Comparison of ENCODE assay signal across 1 cellular context in the genomic region with DNA sequence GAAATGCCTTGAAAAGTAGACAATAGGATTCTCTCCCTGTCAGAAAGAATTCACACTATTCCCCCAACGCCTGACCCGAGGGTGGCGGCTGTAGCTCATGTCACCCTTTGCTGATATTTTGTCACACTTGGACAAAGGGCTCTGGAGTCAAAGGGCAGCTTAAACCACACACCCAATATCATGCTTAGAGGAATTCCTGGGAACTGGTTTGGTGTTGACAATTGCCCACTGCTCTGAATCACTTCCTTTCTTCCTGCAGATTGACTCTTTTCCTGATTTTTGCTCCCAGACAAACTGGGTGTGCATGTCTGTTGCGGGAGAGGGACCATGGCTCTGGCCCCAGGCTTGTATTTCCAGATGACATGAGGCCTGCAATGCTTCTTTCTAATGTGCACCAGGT.
TF ChIP-seq lines count a peak whose summit lies in the region.

No MANE protein-coding gene starts in this region.

TF ChIP-seq in SK-N-SH treated with all-trans-retinoic acid at 6 μM for 48 hours, 23 proteins besides CTCF, POLR2A, EP300 and RAD21 (continued from another document):
- TF ChIP-seq, protein P1, sequence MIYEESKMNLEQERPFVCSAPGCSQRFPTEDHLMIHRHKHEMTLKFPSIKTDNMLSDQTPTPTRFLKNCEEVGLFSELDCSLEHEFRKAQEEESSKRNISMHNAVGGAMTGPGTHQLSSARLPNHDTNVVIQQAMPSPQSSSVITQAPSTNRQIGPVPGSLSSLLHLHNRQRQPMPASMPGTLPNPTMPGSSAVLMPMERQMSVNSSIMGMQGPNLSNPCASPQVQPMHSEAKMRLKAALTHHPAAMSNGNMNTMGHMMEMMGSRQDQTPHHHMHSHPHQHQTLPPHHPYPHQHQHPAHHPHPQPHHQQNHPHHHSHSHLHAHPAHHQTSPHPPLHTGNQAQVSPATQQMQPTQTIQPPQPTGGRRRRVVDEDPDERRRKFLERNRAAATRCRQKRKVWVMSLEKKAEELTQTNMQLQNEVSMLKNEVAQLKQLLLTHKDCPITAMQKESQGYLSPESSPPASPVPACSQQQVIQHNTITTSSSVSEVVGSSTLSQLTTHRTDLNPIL (CRISPR knock-in tag; IDR thresholded peaks at IDR 0.05; ENCODE audit: low read depth) = no peak
- TF ChIP-seq, protein P2, sequence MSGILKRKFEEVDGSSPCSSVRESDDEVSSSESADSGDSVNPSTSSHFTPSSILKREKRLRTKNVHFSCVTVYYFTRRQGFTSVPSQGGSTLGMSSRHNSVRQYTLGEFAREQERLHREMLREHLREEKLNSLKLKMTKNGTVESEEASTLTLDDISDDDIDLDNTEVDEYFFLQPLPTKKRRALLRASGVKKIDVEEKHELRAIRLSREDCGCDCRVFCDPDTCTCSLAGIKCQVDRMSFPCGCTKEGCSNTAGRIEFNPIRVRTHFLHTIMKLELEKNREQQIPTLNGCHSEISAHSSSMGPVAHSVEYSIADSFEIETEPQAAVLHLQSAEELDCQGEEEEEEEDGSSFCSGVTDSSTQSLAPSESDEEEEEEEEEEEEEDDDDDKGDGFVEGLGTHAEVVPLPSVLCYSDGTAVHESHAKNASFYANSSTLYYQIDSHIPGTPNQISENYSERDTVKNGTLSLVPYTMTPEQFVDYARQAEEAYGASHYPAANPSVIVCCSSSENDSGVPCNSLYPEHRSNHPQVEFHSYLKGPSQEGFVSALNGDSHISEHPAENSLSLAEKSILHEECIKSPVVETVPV (CRISPR knock-in tag; IDR thresholded peaks at IDR 0.05) = no peak
